ENCODE assay signal across 1 cellular context in genomic region chr1:17045623-17046022, GRCh38.
TF ChIP-seq lines count a peak whose summit lies in the region.

No MANE protein-coding gene starts in this region.

TF ChIP-seq in GM23338, 12 proteins besides CTCF, POLR2A, EP300 and RAD21 (continued from another document):
- no peak for TF ChIP-seq ZNF462 (CRISPR knock-in tag; IDR thresholded peaks at IDR 0.05)
- TF ChIP-seq ZNF114 (CRISPR knock-in tag; IDR thresholded peaks at IDR 0.05), result no peak
- TF ChIP-seq JUNB (IDR thresholded peaks at IDR 0.05; ENCODE audit: unreplicated experiment), result no peak
- no peak for TF ChIP-seq EZH2 (IDR thresholded peaks at IDR 0.05; ENCODE audit: low read depth, unreplicated experiment)
- no peak for TF ChIP-seq NANOG (IDR thresholded peaks at IDR 0.05; ENCODE audit: borderline replicate concordance)
TF ChIP-seq in GM23338: peak in this region for 0.
